In genomic region chr6:66848244-66848953, GRCh38 we compare ENCODE assay signal across 6 cellular contexts.
"Had no signal": no experiment of that assay in that cellular context is flagged by ENCODE, and none has a peak within 500 bp of the region (broad histone marks: within the 10 kb centered on the region; RNA-seq: fewer than 3 reads in every experiment).

No MANE protein-coding gene starts in this region.

- H3K27ac ChIP-seq: HL-60 had no signal

- DNase-seq: H9, HCEC 1CT, IMR-90 had no signal

- ATAC-seq: GM23338, K562 had no signal

- H3K4me3 Mint-ChIP-seq: GM23338, H9 had no signal

- H3K27ac Mint-ChIP-seq: GM23338, H9 had no signal

- H3K4me2 ChIP-seq: GM23338 had no signal

- H2AFZ ChIP-seq: GM23338 had no signal

- H3K4me3 ChIP-seq: GM23338, K562 had no signal

- H3K9me3 Mint-ChIP-seq: GM23338, H9 had no signal

- H3K4me1 Mint-ChIP-seq: GM23338, H9 had no signal
